ENCODE assay signal across 20 cellular contexts in the genomic region with DNA sequence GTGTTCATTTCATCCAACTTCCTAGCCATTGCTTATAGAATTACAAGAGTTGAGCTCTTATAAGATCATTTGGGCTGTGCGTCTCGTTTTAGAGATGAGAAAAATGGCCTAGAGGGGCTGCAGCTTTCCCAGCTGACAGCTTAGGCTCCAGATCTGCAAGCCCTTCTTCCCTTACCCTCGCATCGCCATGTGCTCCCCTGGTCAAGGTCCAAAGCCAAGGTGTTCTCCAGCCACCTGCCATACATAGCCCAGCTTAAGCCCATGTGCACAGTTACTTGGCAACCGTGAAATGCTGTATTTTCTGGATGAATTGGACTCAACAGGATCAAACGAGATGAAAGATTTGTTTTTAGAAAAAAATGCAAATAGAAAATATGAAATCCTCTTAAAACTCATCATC.
"Had no signal": no experiment of that assay in that cellular context is flagged by ENCODE, and none has a peak within 500 bp of the region (broad histone marks: within the 10 kb centered on the region; RNA-seq: fewer than 3 reads in every experiment).

No MANE protein-coding gene starts in this region.

- H3K4me3 ChIP-seq: gastrocnemius medialis, heart left ventricle, lung, tibial artery, uterus had no signal

- DNase-seq: activated CD4-positive, alpha-beta T cell treated with anti-CD3 and anti-CD28 coated beads for 4 hours; activated CD8-positive, alpha-beta memory T cell treated with anti-CD3 and anti-CD28 coated beads, Interleukin-2, amount 50 U/mL, for 4 hours; activated CD8-positive, alpha-beta T cell treated with anti-CD3 and anti-CD28 coated beads for 36 hours; activated gamma-delta T cell; activated naive CD8-positive, alpha-beta T cell treated with anti-CD3 and anti-CD28 coated beads for 36 hours; activated T-cell treated with anti-CD3 and anti-CD28 coated beads, Interleukin-2, amount 50 U/mL, for 72 hours; amygdala; brain microvascular endothelial cell; dermis blood vessel endothelial cell; effector memory CD8-positive, alpha-beta T cell; gastrocnemius medialis; heart left ventricle; immature natural killer cell; naive B cell; stimulated activated CD4-positive, alpha-beta T cell treated with anti-CD3 and anti-CD28 coated beads, Interleukin-2, amount 100 ng/mL, for 48 hours; stimulated activated naive B cell treated with anti-CD40 and anti-IgM and Interleukin-4, amounts not matched to agents 10 μg/mL and 1 μg/mL and 100 μg/mL, for 72 hours; tibial artery; uterus had no signal

- H3K27me3 ChIP-seq: brain microvascular endothelial cell, gastrocnemius medialis, heart left ventricle, tibial artery, uterus had no signal

- H3K27ac ChIP-seq: brain microvascular endothelial cell, gastrocnemius medialis, heart left ventricle, parathyroid adenoma, tibial artery, uterus had no signal

- H3K36me3 ChIP-seq: brain microvascular endothelial cell, gastrocnemius medialis, tibial artery, uterus had no signal

- H3K9me3 ChIP-seq: gastrocnemius medialis, heart left ventricle, tibial artery, uterus had no signal

- H3K27me3 Mint-ChIP-seq: activated CD8-positive, alpha-beta T cell treated with anti-CD3 and anti-CD28 coated beads for 36 hours; activated naive CD8-positive, alpha-beta T cell treated with anti-CD3 and anti-CD28 coated beads for 36 hours; effector memory CD8-positive, alpha-beta T cell; naive B cell; stimulated activated naive B cell treated with anti-CD40 and anti-IgM and Interleukin-4, amounts not matched to agents 10 μg/mL and 1 μg/mL and 100 μg/mL, for 72 hours had no signal

- H3K9ac ChIP-seq: parathyroid adenoma had no signal

- H3K9me3 Mint-ChIP-seq: activated CD8-positive, alpha-beta T cell treated with anti-CD3 and anti-CD28 coated beads for 36 hours; activated T-cell treated with anti-CD3 and anti-CD28 coated beads, Interleukin-2, amount 50 U/mL, for 72 hours; effector memory CD8-positive, alpha-beta T cell; immature natural killer cell; naive B cell; stimulated activated naive B cell treated with anti-CD40 and anti-IgM and Interleukin-4, amounts not matched to agents 10 μg/mL and 1 μg/mL and 100 μg/mL, for 72 hours had no signal

- H3K27ac Mint-ChIP-seq: activated CD8-positive, alpha-beta T cell treated with anti-CD3 and anti-CD28 coated beads for 36 hours; activated naive CD8-positive, alpha-beta T cell treated with anti-CD3 and anti-CD28 coated beads for 36 hours; activated T-cell treated with anti-CD3 and anti-CD28 coated beads, Interleukin-2, amount 50 U/mL, for 72 hours; effector memory CD8-positive, alpha-beta T cell; immature natural killer cell; stimulated activated naive B cell treated with anti-CD40 and anti-IgM and Interleukin-4, amounts not matched to agents 10 μg/mL and 1 μg/mL and 100 μg/mL, for 72 hours had no signal

- H3K36me3 Mint-ChIP-seq: immature natural killer cell had no signal

- ATAC-seq: activated CD8-positive, alpha-beta T cell treated with anti-CD3 and anti-CD28 coated beads for 36 hours; activated T-cell treated with anti-CD3 and anti-CD28 coated beads, Interleukin-2, amount 50 U/mL, for 72 hours; effector memory CD8-positive, alpha-beta T cell; gastrocnemius medialis; heart left ventricle; stimulated activated naive B cell treated with anti-CD40 and anti-IgM and Interleukin-4, amounts not matched to agents 10 μg/mL and 1 μg/mL and 100 μg/mL, for 72 hours had no signal

- H3K4me3 Mint-ChIP-seq: activated CD8-positive, alpha-beta T cell treated with anti-CD3 and anti-CD28 coated beads for 36 hours; activated naive CD8-positive, alpha-beta T cell treated with anti-CD3 and anti-CD28 coated beads for 36 hours; activated T-cell treated with anti-CD3 and anti-CD28 coated beads, Interleukin-2, amount 50 U/mL, for 72 hours; effector memory CD8-positive, alpha-beta T cell; immature natural killer cell; stimulated activated naive B cell treated with anti-CD40 and anti-IgM and Interleukin-4, amounts not matched to agents 10 μg/mL and 1 μg/mL and 100 μg/mL, for 72 hours had no signal
